Comparison of ENCODE assay signal across 8 cellular contexts in the genomic region with DNA sequence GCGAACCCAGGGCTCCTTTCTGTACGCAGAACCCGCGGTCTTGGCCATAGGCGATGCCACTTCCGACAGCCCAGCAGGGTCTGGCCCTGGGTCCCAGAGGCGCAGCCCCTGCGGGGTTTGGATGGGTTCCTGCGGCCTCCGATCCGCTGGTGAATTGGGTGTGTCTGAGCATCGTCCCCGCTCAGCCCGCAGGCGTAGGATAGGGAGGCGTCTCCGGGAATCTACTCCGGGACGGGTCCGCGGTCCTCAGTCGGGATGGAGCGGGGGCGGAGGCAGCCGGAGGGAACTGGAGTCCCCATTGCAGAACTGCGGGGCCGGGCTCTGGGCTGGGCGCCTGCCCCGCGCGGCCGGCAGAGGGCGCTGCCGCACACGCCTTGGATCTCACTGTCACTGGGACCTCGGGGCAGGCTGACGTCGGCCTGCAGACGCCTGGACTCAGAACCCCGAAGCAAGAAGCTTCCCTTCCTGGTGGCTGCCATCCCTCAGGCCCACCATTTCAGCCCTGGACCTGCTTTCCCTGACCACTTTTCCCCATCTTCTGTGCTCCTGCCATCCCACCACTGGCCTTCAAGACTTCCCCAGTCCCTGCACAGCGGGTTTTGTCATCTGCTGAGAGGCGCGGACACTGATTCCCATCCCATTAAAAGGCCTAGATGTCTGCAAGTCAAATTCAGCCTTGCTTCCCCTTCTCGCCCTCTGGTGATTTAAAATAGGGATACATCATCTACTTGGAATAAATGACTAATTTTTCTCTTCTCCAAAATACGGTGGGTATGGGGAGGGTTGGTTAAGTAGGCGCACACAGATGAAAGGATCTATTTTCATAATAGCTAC. TPM values are rescaled to one million over a fixed set of nuclear protein-coding genes. Genes with fewer than 3 reads are reported as not detected.
DNase-seq lines count a peak whose midpoint lies in the region; ATAC-seq, FAIRE-seq and TF ChIP-seq lines count a peak whose summit lies in the region.

No MANE protein-coding gene starts in this region.

- peak; percentile 63 for FAIRE-seq in GM12891 (lab: Jason Lieb, UNC)

- H3K4me3 Mint-ChIP-seq in brain = peak overlapping the region; percentile 81 to 86 (median 84)

- H3K36me3 ChIP-seq in iPS-15b (ENCODE audit: control insufficient read depth, insufficient read depth, low read length) = no peaks in the 10 kb centered on the region

- peaks cover 63% of the 10 kb centered on the region for H3K4me1 Mint-ChIP-seq in brain

- peaks cover 56% of the 10 kb centered on the region for H3K27me3 Mint-ChIP-seq in brain

- H3K27me3 ChIP-seq in iPS-15b (ENCODE audit: control insufficient read depth, insufficient read depth, low read length) = peaks cover 9% of the 10 kb centered on the region

- H3K4me3 ChIP-seq in iPS-15b (ENCODE audit: low read depth, low read length) (peak overlapping the region; percentile 72), skeletal muscle cell (ENCODE audit: low read depth, low read length) (peak overlapping the region; percentile 45)

- H3K9ac ChIP-seq in iPS-15b (ENCODE audit: low read depth, low read length) = peak overlapping the region; percentile 5

- peaks cover 18% of the 10 kb centered on the region for H3K4me1 ChIP-seq in iPS-15b (ENCODE audit: control insufficient read depth, insufficient read depth, low read length)

- TF ChIP-seq CTCF in brain (conservative IDR thresholded peaks at IDR 0.05) = peak; percentile 95 to 99

- ATAC-seq in HG02852 (IDR thresholded peaks at IDR 0.05; ENCODE audit: unreplicated experiment) (peak; percentile 78), GM19035 (IDR thresholded peaks at IDR 0.05; ENCODE audit: unreplicated experiment) (no peak)

- DNase-seq in GM12891 (ENCODE audit: insufficient read length, low spot score) (peak; percentile 83), NCI-H2029 (lab: John Stamatoyannopoulos, UW) (peak; percentile 52), UCSD-AML1 (lab: John Stamatoyannopoulos, UW; ENCODE audit: unreplicated experiment) (peak; percentile 87), skeletal muscle cell (ENCODE audit: low read depth) (no peak)

- H3K36me3 Mint-ChIP-seq in brain = no peaks in the 10 kb centered on the region

- H3K27ac Mint-ChIP-seq in brain = peak overlapping the region; percentile 68 to 92 (median 82)

- H3K9me3 Mint-ChIP-seq in brain = peaks cover 6 to 28% (median 16%) of the 10 kb centered on the region in 5 experiments

- no peak for TF ChIP-seq POLR2A in GM12891 (IDR thresholded peaks at IDR 0.05; ENCODE audit: low read depth, low read length)

- H3K9me3 ChIP-seq in iPS-15b (ENCODE audit: control insufficient read depth, insufficient read depth, low read length) = no peaks in the 10 kb centered on the region

TF ChIP-seq in GM12891, 5 proteins besides CTCF, POLR2A, EP300 and RAD21:
- TF ChIP-seq PAX5 (IDR thresholded peaks at IDR 0.05; ENCODE audit: insufficient read depth, low read length, severe bottlenecking) = no peak
- peak; percentile 39; the same call in 1 of the 2 replicates for TF ChIP-seq SPI1 (IDR thresholded peaks at IDR 0.05; ENCODE audit: low read depth, low read length)
- TF ChIP-seq POU2F2 (IDR thresholded peaks at IDR 0.05; ENCODE audit: low read depth, low read length) = no peak
- TF ChIP-seq TAF1 (IDR thresholded peaks at IDR 0.05; ENCODE audit: low read depth, low read length) = no peak

RNA-seq across cellular contexts. Expression of gene CREB3L1, which starts 38.3 kb away (rescaled TPM):
- 2.6 TPM for polyA plus RNA-seq in GM12891 (2012; ENCODE audit: low read depth, missing spikeins)
- 3.3 TPM for polyA plus RNA-seq in brain (ENCODE audit: insufficient read depth, low read depth, low replicate concordance)
